Comparison of ENCODE assay signal across 10 cellular contexts in the genomic region with DNA sequence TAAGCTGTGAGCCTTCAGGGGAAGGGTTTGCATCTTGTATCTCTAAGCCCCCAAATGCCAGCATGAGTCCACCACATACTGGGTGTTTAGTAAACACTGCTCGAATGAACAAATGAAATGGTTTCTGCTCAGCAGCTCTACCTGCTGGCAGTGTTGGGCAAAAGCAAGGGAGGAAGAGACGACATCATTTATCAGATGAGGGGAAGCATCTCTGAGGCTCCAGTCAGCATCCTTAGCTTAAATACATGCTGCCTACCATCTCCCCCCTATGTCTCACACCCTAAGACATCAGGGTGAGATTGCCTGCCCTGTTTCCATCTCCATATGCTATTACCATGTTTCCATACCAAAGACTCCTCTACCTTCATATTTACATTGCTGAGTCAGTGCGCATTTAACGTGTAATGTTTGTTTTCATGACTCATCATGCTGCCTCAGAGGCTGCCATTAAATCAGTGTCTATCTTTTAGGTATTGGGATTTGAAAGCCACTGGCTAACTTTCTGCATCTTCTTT.
DNase-seq lines count a peak whose midpoint lies in the region; ATAC-seq and TF ChIP-seq lines count a peak whose summit lies in the region.
"Had no signal": no experiment of that assay in that cellular context is flagged by ENCODE, and none has a peak within 500 bp of the region (broad histone marks: within the 10 kb centered on the region; RNA-seq: fewer than 3 reads in every experiment).

No MANE protein-coding gene starts in this region.

- intact Hi-C loops in mucosa of descending colon (cut with DNase I, micrococcal nuclease), result no loop called here

- ATAC-seq in mucosa of descending colon (no peak), HG03108 (IDR thresholded peaks at IDR 0.05; ENCODE audit: unreplicated experiment) (no peak)

- H3K36me3 ChIP-seq in mucosa of descending colon (ENCODE audit: low read depth), result no peaks in the 10 kb centered on the region

- H3K4me3 ChIP-seq in mucosa of descending colon, result no peak overlapping the region

- no peaks in the 10 kb centered on the region for H3K4me1 ChIP-seq in mucosa of descending colon (ENCODE audit: low read depth)
- H3K4me1 ChIP-seq: parathyroid adenoma had no signal

- no peak overlapping the region for H3K27ac ChIP-seq in 22Rv1
- no peak overlapping the region for H3K27ac ChIP-seq in epithelial cell of prostate
- H3K27ac ChIP-seq: parathyroid adenoma had no signal

- DNase-seq in ELR (ENCODE audit: low read depth) (peak; percentile 27), NCI-H460 (ENCODE audit: extremely low read depth, low read depth) (peak; percentile 53), epithelial cell of prostate (ENCODE audit: low read depth, low spot score) (peak; percentile 55), mucosa of descending colon (no peak), GOT3 (lab: John Stamatoyannopoulos, UW) (no peak)
- DNase-seq in activated CD8-positive, alpha-beta memory T cell treated with anti-CD3 and anti-CD28 coated beads, Interleukin-2, amount 50 U/mL, for 48 hours, result no peak
- DNase-seq: effector CD4-positive, alpha-beta T cell had no signal

- H3K9me3 ChIP-seq in mucosa of descending colon, result no peaks in the 10 kb centered on the region

- TF ChIP-seq CTCF in 22Rv1 (IDR thresholded peaks at IDR 0.05) (peak; percentile 65), mucosa of descending colon (IDR thresholded peaks at IDR 0.05) (no peak)

Comparison
In these comparisons a context has a peak if more than half of its experiments do, and no peak if none do; other contexts are left out.
1. DNase-seq: peak in ELR (single experiment), NCI-H460 (single experiment) and epithelial cell of prostate (single experiment); none in mucosa of descending colon (0 of 3), GOT3 (single experiment) and activated CD8-positive, alpha-beta memory T cell treated with anti-CD3 and anti-CD28 coated beads, Interleukin-2, amount 50 U/mL, for 48 hours (single experiment).